Comparison of ENCODE assay signal across 16 cellular contexts in the genomic region with DNA sequence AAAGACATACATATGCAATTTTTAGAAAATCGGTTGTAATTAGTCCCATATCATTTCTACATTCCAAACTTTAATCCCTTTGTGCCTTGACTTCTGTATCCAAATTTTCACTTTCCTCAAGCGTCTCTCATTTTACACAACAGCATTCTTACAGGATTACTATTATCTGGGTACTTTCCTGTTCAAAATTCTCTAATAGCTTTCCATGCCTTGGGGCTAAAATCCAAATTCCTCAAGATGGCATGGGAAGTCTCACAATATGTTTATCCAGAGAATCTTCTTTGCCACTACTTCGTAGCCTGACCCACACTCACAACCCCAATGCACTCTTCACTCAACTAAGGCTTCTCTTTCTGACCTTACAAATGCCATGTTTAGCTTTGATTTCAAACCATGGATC.
"Had no signal": no experiment of that assay in that cellular context is flagged by ENCODE, and none has a peak within 500 bp of the region (broad histone marks: within the 10 kb centered on the region; RNA-seq: fewer than 3 reads in every experiment).

No MANE protein-coding gene starts in this region.

- H3K27me3 Mint-ChIP-seq: activated CD4-positive, alpha-beta T cell treated with anti-CD3 and anti-CD28 coated beads for 36 hours had no signal

- H3K4me3 ChIP-seq: colonic mucosa, heart right ventricle, left ventricle myocardium inferior, tibial artery had no signal

- H3K36me3 ChIP-seq: colonic mucosa, heart right ventricle, left ventricle myocardium inferior, tibial artery had no signal

- H3K4me3 Mint-ChIP-seq: activated CD4-positive, alpha-beta T cell treated with anti-CD3 and anti-CD28 coated beads for 36 hours; activated T-helper 1 cell treated with anti-CD3 and anti-CD28 coated beads, Interleukin-12 subunit alpha, Interleukin-12 subunit beta, Interleukin-2, Interleukin-4 antibody, amounts not matched to agents 30 ng/mL and 10 ng/mL and 1 ng/mL, durations not matched to agents 14 hours and 24 hours and 36 hours had no signal

- H3K27me3 ChIP-seq: colonic mucosa, heart right ventricle, tibial artery had no signal

- H3K27ac ChIP-seq: colonic mucosa, heart right ventricle, left ventricle myocardium inferior, tibial artery had no signal

- H3K4me1 ChIP-seq: colonic mucosa, heart right ventricle, left ventricle myocardium inferior had no signal

- H3K27ac Mint-ChIP-seq: activated CD4-positive, alpha-beta T cell treated with anti-CD3 and anti-CD28 coated beads for 36 hours; activated naive CD4-positive, alpha-beta T cell treated with anti-CD3 and anti-CD28 coated beads, Interleukin-2, amount 50 U/mL, for 72 hours; activated T-helper 1 cell treated with anti-CD3 and anti-CD28 coated beads, Interleukin-12 subunit alpha, Interleukin-12 subunit beta, Interleukin-2, Interleukin-4 antibody, amounts not matched to agents 30 ng/mL and 10 ng/mL and 1 ng/mL, durations not matched to agents 14 hours and 24 hours and 36 hours had no signal

- DNase-seq: activated CD4-positive, alpha-beta T cell treated with anti-CD3 and anti-CD28 coated beads for 36 hours; activated CD4-positive, alpha-beta T cell treated with anti-CD3 and anti-CD28 coated beads, Interleukin-2, amount 50 U/mL, for 48 hours; activated gamma-delta T cell treated with Interleukin-2 at 50 U/mL for 16 hours; activated T-cell treated with anti-CD3 and anti-CD28 coated beads for 4 hours; caudate nucleus; colonic mucosa; erythroblast; heart right ventricle; left ventricle myocardium inferior; occipital lobe; retina; stimulated activated naive CD4-positive, alpha-beta T cell; T-helper 2 cell; tibial artery had no signal

- H3K4me1 Mint-ChIP-seq: activated CD4-positive, alpha-beta T cell treated with anti-CD3 and anti-CD28 coated beads for 36 hours had no signal

- ATAC-seq: activated CD4-positive, alpha-beta T cell treated with anti-CD3 and anti-CD28 coated beads for 36 hours; activated naive CD4-positive, alpha-beta T cell treated with anti-CD3 and anti-CD28 coated beads, Interleukin-2, amount 50 U/mL, for 72 hours; heart right ventricle had no signal

- H3K9me3 ChIP-seq: colonic mucosa, left ventricle myocardium inferior, tibial artery had no signal
